ENCODE assay signal across 28 cellular contexts in the genomic region with DNA sequence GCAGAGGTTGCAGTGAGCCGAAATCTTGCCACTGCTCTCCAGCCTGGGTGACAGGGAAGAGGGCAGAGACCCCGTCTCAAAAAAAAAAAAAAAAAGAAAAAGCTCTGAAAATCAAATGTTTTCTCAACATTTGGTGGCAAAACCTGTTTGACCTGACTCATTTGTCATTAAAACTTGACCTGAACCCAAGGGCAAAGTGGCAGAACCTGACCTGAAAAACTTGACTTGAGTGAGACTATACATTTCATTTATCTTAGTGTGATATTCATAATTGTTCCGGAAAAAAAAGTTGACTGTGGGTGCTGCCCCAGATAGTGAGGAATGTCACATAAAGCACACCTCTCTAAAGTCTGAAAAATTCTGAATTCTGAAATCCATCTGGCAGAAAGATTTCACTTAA.
"Had no signal": no experiment of that assay in that cellular context is flagged by ENCODE, and none has a peak within 500 bp of the region (broad histone marks: within the 10 kb centered on the region; RNA-seq: fewer than 3 reads in every experiment).

No MANE protein-coding gene starts in this region.

- H3K27ac ChIP-seq: adrenal gland, psoas muscle, skin epidermis had no signal

- H3K36me3 ChIP-seq: adrenal gland, ascending aorta, esophagus muscularis mucosa, gastrocnemius medialis, upper lobe of left lung had no signal

- FAIRE-seq: endothelial cell of umbilical vein, TTC549 had no signal

- H3K27me3 Mint-ChIP-seq: activated naive CD8-positive, alpha-beta T cell; stimulated activated naive CD8-positive, alpha-beta T cell treated with anti-CD3 and anti-CD28 coated beads, Interleukin-15, amount 100 ng/mL, for 72 hours had no signal

- H3K9me3 Mint-ChIP-seq: activated T-cell treated with anti-CD3 and anti-CD28 coated beads, Interleukin-2, amount 50 U/mL, for 4 hours; activated T-helper 2 cell treated with anti-CD3 and anti-CD28 coated beads, Interferon-gamma antibody, Interleukin-2, Interleukin-4, amounts not matched to agents 10 μg/mL and 5 μg/mL and 100 μg/mL, durations not matched to agents 14 hours and 24 hours and 36 hours; natural killer cell treated with Interleukin-12 subunit alpha and Interleukin-12 subunit beta and Interleukin-15 and Interleukin-18, amount 100 ng/mL, for 72 hours; stimulated activated effector memory CD8-positive, alpha-beta T cell treated with anti-CD3 and anti-CD28 coated beads, Interleukin-12 subunit alpha, Interleukin-12 subunit beta, amount 100 ng/mL, for 72 hours; stimulated activated naive CD8-positive, alpha-beta T cell treated with anti-CD3 and anti-CD28 coated beads, Interleukin-15, amount 100 ng/mL, for 72 hours; WTC11 had no signal

- H3K4me3 ChIP-seq: adrenal gland, ascending aorta, esophagus muscularis mucosa, gastrocnemius medialis, psoas muscle, skin epidermis, upper lobe of left lung had no signal

- H3K4me3 Mint-ChIP-seq: activated naive CD8-positive, alpha-beta T cell; activated T-cell treated with anti-CD3 and anti-CD28 coated beads, Interleukin-2, amount 50 U/mL, for 4 hours; natural killer cell treated with Interleukin-12 subunit alpha and Interleukin-12 subunit beta and Interleukin-15 and Interleukin-18, amount 100 ng/mL, for 72 hours; stimulated activated effector memory CD8-positive, alpha-beta T cell treated with anti-CD3 and anti-CD28 coated beads, Interleukin-12 subunit alpha, Interleukin-12 subunit beta, amount 100 ng/mL, for 72 hours; stimulated activated naive CD8-positive, alpha-beta T cell treated with anti-CD3 and anti-CD28 coated beads, Interleukin-15, amount 100 ng/mL, for 72 hours; WTC11 had no signal

- H3K27ac Mint-ChIP-seq: activated naive CD8-positive, alpha-beta T cell; activated T-helper 2 cell treated with anti-CD3 and anti-CD28 coated beads, Interferon-gamma antibody, Interleukin-2, Interleukin-4, amounts not matched to agents 10 μg/mL and 5 μg/mL and 100 μg/mL, durations not matched to agents 14 hours and 24 hours and 36 hours; natural killer cell treated with Interleukin-12 subunit alpha and Interleukin-12 subunit beta and Interleukin-15 and Interleukin-18, amount 100 ng/mL, for 72 hours; stimulated activated effector memory CD8-positive, alpha-beta T cell treated with anti-CD3 and anti-CD28 coated beads, Interleukin-12 subunit alpha, Interleukin-12 subunit beta, amount 100 ng/mL, for 72 hours; stimulated activated naive CD8-positive, alpha-beta T cell treated with anti-CD3 and anti-CD28 coated beads, Interleukin-15, amount 100 ng/mL, for 72 hours; WTC11 had no signal

- ATAC-seq: activated T-cell treated with anti-CD3 and anti-CD28 coated beads, Interleukin-2, amount 50 U/mL, for 4 hours; gastrocnemius medialis; left ventricle myocardium superior; natural killer cell treated with Interleukin-12 subunit alpha and Interleukin-12 subunit beta and Interleukin-15 and Interleukin-18, amount 100 ng/mL, for 72 hours; psoas muscle; right cardiac atrium; stimulated activated effector memory CD8-positive, alpha-beta T cell treated with anti-CD3 and anti-CD28 coated beads, Interleukin-12 subunit alpha, Interleukin-12 subunit beta, amount 100 ng/mL, for 72 hours; stimulated activated naive CD8-positive, alpha-beta T cell treated with anti-CD3 and anti-CD28 coated beads, Interleukin-15, amount 100 ng/mL, for 72 hours; WTC11 had no signal

- H3K9me3 ChIP-seq: adrenal gland, ascending aorta, esophagus muscularis mucosa, gastrocnemius medialis, psoas muscle, upper lobe of left lung had no signal

- H3K36me3 Mint-ChIP-seq: activated naive CD8-positive, alpha-beta T cell; natural killer cell treated with Interleukin-12 subunit alpha and Interleukin-12 subunit beta and Interleukin-15 and Interleukin-18, amount 100 ng/mL, for 72 hours; WTC11 had no signal

- DNase-seq: activated CD8-positive, alpha-beta memory T cell treated with anti-CD3 and anti-CD28 coated beads for 24 hours; activated CD8-positive, alpha-beta memory T cell treated with anti-CD3 and anti-CD28 coated beads, Interleukin-2, amount 50 U/mL, for 48 hours; activated naive CD4-positive, alpha-beta T cell; activated T-cell treated with anti-CD3 and anti-CD28 coated beads, Interleukin-2, amount 50 U/mL, for 4 hours; adrenal gland; central memory CD4-positive, alpha-beta T cell; dermis blood vessel endothelial cell; effector memory CD4-positive, alpha-beta T cell; gastrocnemius medialis; hypothalamus; left ventricle myocardium superior; mammary epithelial cell; psoas muscle; right cardiac atrium; stimulated activated CD4-positive, alpha-beta T cell treated with anti-CD3 and anti-CD28 coated beads, Interleukin-2, amount 100 ng/mL, for 24 hours; stimulated activated naive CD8-positive, alpha-beta T cell treated with anti-CD3 and anti-CD28 coated beads, Interleukin-15, amount 100 ng/mL, for 72 hours; T-helper 1 cell; upper lobe of left lung had no signal

- H3K27me3 ChIP-seq: adrenal gland, ascending aorta, esophagus muscularis mucosa, gastrocnemius medialis, upper lobe of left lung had no signal
